Comparison of ENCODE assay signal across 18 cellular contexts in genomic region chr17:66387391-66387981, GRCh38.
A peak's percentile ranks its signal among the peaks of the same experiment; 100 is the strongest.
DNase-seq lines count a peak whose midpoint lies in the region; ATAC-seq, FAIRE-seq and TF ChIP-seq lines count a peak whose summit lies in the region.
"Had no signal": no experiment of that assay in that cellular context is flagged by ENCODE, and none has a peak within 500 bp of the region (broad histone marks: within the 10 kb centered on the region; RNA-seq: fewer than 3 reads in every experiment).

No MANE protein-coding gene starts in this region.

- H3K36me3 Mint-ChIP-seq in activated naive CD4-positive, alpha-beta T cell treated with anti-CD3 and anti-CD28 coated beads for 36 hours (ENCODE audit: low read depth), result peaks cover 21% of the 10 kb centered on the region
- H3K36me3 Mint-ChIP-seq: naive B cell had no signal

- intact Hi-C loops in activated naive CD4-positive, alpha-beta T cell treated with anti-CD3 and anti-CD28 coated beads for 36 hours (cut with micrococcal nuclease), result no loop called here
- intact Hi-C loops in PC-9 (cut with micrococcal nuclease; ENCODE audit: unreplicated experiment), result loop anchor here (1.0 to 10.0 kb wide), 6 partner anchors 79 to 250 kb away; no protein-coding TSS in a partner anchor
- intact Hi-C loops in kidney (cut with DNase I), result no loop called here
- intact Hi-C loops in posterior vena cava (cut with DNase I), result no loop called here
- intact Hi-C loops in left ventricle myocardium superior (cut with micrococcal nuclease), result no loop called here

- peaks cover 50% of the 10 kb centered on the region for H3F3A ChIP-seq in PC-9 (ENCODE audit: insufficient read depth, low read depth)

- peaks cover 41% of the 10 kb centered on the region for H3K4me1 ChIP-seq in PC-9 (replicated peaks; ENCODE audit: insufficient read depth)
- H3K4me1 ChIP-seq in kidney (ENCODE audit: control insufficient read depth in 1 of 2, insufficient read depth in 1 of 2, low read depth in 1 of 2, low read length in 2 of 2), result peaks cover 14 to 15% of the 10 kb centered on the region in 2 donors
- H3K4me1 ChIP-seq: lower lobe of right lung had no signal

- H3K9me3 Mint-ChIP-seq in activated naive CD4-positive, alpha-beta T cell treated with anti-CD3 and anti-CD28 coated beads for 36 hours, result peaks cover 3% of the 10 kb centered on the region
- peaks cover 0 to 5% of the 10 kb centered on the region in 2 donors for H3K9me3 Mint-ChIP-seq in stimulated activated naive CD8-positive, alpha-beta T cell treated with anti-CD3 and anti-CD28 coated beads, Interleukin-15, amount 100 ng/mL, for 72 hours

- FAIRE-seq in kidney (lab: Jason Lieb, UNC), result no peak
- FAIRE-seq: astrocyte, GM12892 had no signal

- H3K9me3 ChIP-seq in PC-9 (ENCODE audit: insufficient read depth, low read depth), result no peaks in the 10 kb centered on the region
- H3K9me3 ChIP-seq in kidney (ENCODE audit: control insufficient read depth in 1 of 2, low read length in 2 of 2), result no peaks in the 10 kb centered on the region
- H3K9me3 ChIP-seq: lower lobe of right lung had no signal

- H3K79me2 ChIP-seq in PC-9 (ENCODE audit: low read depth), result peaks cover 68% of the 10 kb centered on the region

- no peak overlapping the region for H3K9ac ChIP-seq in kidney (ENCODE audit: low read length in 2 of 2)

- no peak overlapping the region for H3K4me3 Mint-ChIP-seq in activated naive CD4-positive, alpha-beta T cell treated with anti-CD3 and anti-CD28 coated beads for 36 hours
- H3K4me3 Mint-ChIP-seq in stimulated activated naive CD8-positive, alpha-beta T cell treated with anti-CD3 and anti-CD28 coated beads, Interleukin-15, amount 100 ng/mL, for 72 hours, result no peak overlapping the region
- H3K4me3 Mint-ChIP-seq: naive B cell had no signal

- H3K27ac ChIP-seq in PC-9 (peak overlapping the region; percentile 97), kidney (ENCODE audit: low read depth in 2 of 2, low read length in 2 of 2) (peak overlapping the region; percentile 28 to 45)
- H3K27ac ChIP-seq: lower lobe of right lung had no signal

- H3K4me2 ChIP-seq in PC-9, result peak overlapping the region; percentile 71

- no peak for ATAC-seq in stimulated activated naive CD8-positive, alpha-beta T cell treated with anti-CD3 and anti-CD28 coated beads, Interleukin-15, amount 100 ng/mL, for 72 hours
- no peak for ATAC-seq in left ventricle myocardium superior

- no peak overlapping the region for H2AFZ ChIP-seq in PC-9

- no TSS peak for BruUV-seq in PC-9 (replicated peaks; lab: Mats Ljungman, UMichigan)

- peaks cover 80% of the 10 kb centered on the region for H3K4me1 Mint-ChIP-seq in activated naive CD4-positive, alpha-beta T cell treated with anti-CD3 and anti-CD28 coated beads for 36 hours (ENCODE audit: low read depth)
- peaks cover 79% of the 10 kb centered on the region for H3K4me1 Mint-ChIP-seq in stimulated activated naive CD8-positive, alpha-beta T cell treated with anti-CD3 and anti-CD28 coated beads, Interleukin-15, amount 100 ng/mL, for 72 hours

- no peak for DNase-seq in activated naive CD4-positive, alpha-beta T cell treated with anti-CD3 and anti-CD28 coated beads for 36 hours
- no peak for DNase-seq in activated naive CD4-positive, alpha-beta T cell (lab: John Stamatoyannopoulos, UW)
- DNase-seq in PC-9, result no peak
- no peak for DNase-seq in kidney
- no peak for DNase-seq in stimulated activated naive CD8-positive, alpha-beta T cell treated with anti-CD3 and anti-CD28 coated beads, Interleukin-15, amount 100 ng/mL, for 72 hours
- DNase-seq in posterior vena cava (ENCODE audit: low spot score), result no peak
- no peak for DNase-seq in central memory CD4-positive, alpha-beta T cell
- no peak for DNase-seq in left ventricle myocardium superior
- DNase-seq: ACHN; activated effector memory CD4-positive, alpha-beta T cell treated with anti-CD3 and anti-CD28 coated beads, Interleukin-2, amount 50 U/mL, for 16 hours; C1 segment of cervical spinal cord; cerebellar nuclear complex; H7; lower lobe of right lung; naive B cell; SIG-M5 had no signal

- H3K4me3 ChIP-seq in PC-9 (no peak overlapping the region), kidney (ENCODE audit: low read length in 2 of 2) (no peak overlapping the region)
- H3K4me3 ChIP-seq: lower lobe of right lung had no signal

- H4K20me1 ChIP-seq in PC-9 (ENCODE audit: insufficient read depth), result no peaks in the 10 kb centered on the region

- no peaks in the 10 kb centered on the region for H3K27me3 ChIP-seq in PC-9 (ENCODE audit: insufficient read depth, low read depth)

- H3K9me2 ChIP-seq in PC-9 (ENCODE audit: insufficient read depth), result no peaks in the 10 kb centered on the region

- CTCF ChIA-PET in activated naive CD4-positive, alpha-beta T cell treated with anti-CD3 and anti-CD28 coated beads for 36 hours (lab: Charles Lee), result interaction anchor here (0.6 kb wide), 1 partner anchor 183 kb away, joined by 3 read pairs; no protein-coding TSS in a partner anchor
- CTCF ChIA-PET in PC-9 (lab: Charles Lee), result interaction anchor here (0.7 kb wide), 1 partner anchor 87 kb away, joined by 16 read pairs; no protein-coding TSS in a partner anchor

- peak overlapping the region; percentile 26 for H3K27ac Mint-ChIP-seq in activated naive CD4-positive, alpha-beta T cell treated with anti-CD3 and anti-CD28 coated beads for 36 hours
- H3K27ac Mint-ChIP-seq in stimulated activated naive CD8-positive, alpha-beta T cell treated with anti-CD3 and anti-CD28 coated beads, Interleukin-15, amount 100 ng/mL, for 72 hours, result peak overlapping the region; percentile 23 to 45
- H3K27ac Mint-ChIP-seq: naive B cell had no signal

- H3K27me3 Mint-ChIP-seq in activated naive CD4-positive, alpha-beta T cell treated with anti-CD3 and anti-CD28 coated beads for 36 hours (ENCODE audit: low read depth), result no peaks in the 10 kb centered on the region
- no peaks in the 10 kb centered on the region for H3K27me3 Mint-ChIP-seq in stimulated activated naive CD8-positive, alpha-beta T cell treated with anti-CD3 and anti-CD28 coated beads, Interleukin-15, amount 100 ng/mL, for 72 hours

- no peak for TF ChIP-seq CTCF in PC-9 (conservative IDR thresholded peaks at IDR 0.05)
- no peak for TF ChIP-seq CTCF in kidney (IDR thresholded peaks at IDR 0.05; ENCODE audit: borderline replicate concordance, extremely low read depth, insufficient read depth)

- 0 out of 2 replicates have a peak, but pooled peaks cover 10% of the 10 kb centered on the region for H3K36me3 ChIP-seq in PC-9 (ENCODE audit: low read depth)
- no peaks in the 10 kb centered on the region for H3K36me3 ChIP-seq in kidney (ENCODE audit: control insufficient read depth in 1 of 2, insufficient read depth in 2 of 2, low read length in 2 of 2)

- POLR2A ChIA-PET in PC-9 (lab: Charles Lee; ENCODE audit: unreplicated experiment), result interaction anchor here (0.6 to 1.0 kb wide), 4 partner anchors 10 to 83 kb away, joined by 3 to 5 read pairs (median 4); no protein-coding TSS in a partner anchor
